8 cellular contexts compared by ENCODE assay signal in genomic region chr4:98994474-98995182, GRCh38. TPM values are rescaled to one million over a fixed set of nuclear protein-coding genes. Genes with fewer than 3 reads are reported as not detected.
DNase-seq lines count a peak whose midpoint lies in the region; ATAC-seq and TF ChIP-seq lines count a peak whose summit lies in the region.

No MANE protein-coding gene starts in this region.

- peaks cover 35% of the 10 kb centered on the region for H3K79me2 ChIP-seq in SU-DHL-6 (ENCODE audit: insufficient read depth, low read length)

- H3K27ac ChIP-seq in SU-DHL-6 (ENCODE audit: low read depth, low read length), result peak overlapping the region; percentile 62

- H3K4me3 ChIP-seq in SU-DHL-6 (ENCODE audit: insufficient read depth, low read length, poor library complexity, severe bottlenecking) (peak overlapping the region; percentile 48), fibroblast of pulmonary artery (replicated peaks; ENCODE audit: low read depth, low read length) (peak overlapping the region; percentile 63)

- H3K9me2 ChIP-seq in SU-DHL-6 (replicated peaks; ENCODE audit: insufficient read depth, low read length), result no peaks in the 10 kb centered on the region

- no peaks in the 10 kb centered on the region for H4K20me1 ChIP-seq in SU-DHL-6 (ENCODE audit: low read depth, low read length)

- intact Hi-C loops in sciatic nerve (cut with DNase I), result no loop called here

- ATAC-seq in sciatic nerve, result peak; percentile 16
- ATAC-seq in GM19395 (IDR thresholded peaks at IDR 0.05; ENCODE audit: unreplicated experiment), result no peak
- ATAC-seq in GM21529 (IDR thresholded peaks at IDR 0.05; ENCODE audit: unreplicated experiment), result no peak

- no peak for TF ChIP-seq CTCF in SU-DHL-6 (IDR thresholded peaks at IDR 0.05; ENCODE audit: insufficient read depth, low read length, poor library complexity, severe bottlenecking)
- no peak for TF ChIP-seq CTCF in fibroblast of pulmonary artery (IDR thresholded peaks at IDR 0.05; ENCODE audit: low read length, missing control alignments)

- H3K9me3 ChIP-seq in SU-DHL-6 (ENCODE audit: insufficient read depth, low read length), result no peaks in the 10 kb centered on the region

- H3K36me3 ChIP-seq in SU-DHL-6 (ENCODE audit: low read length), result no peaks in the 10 kb centered on the region

- peak overlapping the region; percentile 74 for H3K4me2 ChIP-seq in SU-DHL-6 (ENCODE audit: low read depth, low read length, poor library complexity, severe bottlenecking)

- H2AFZ ChIP-seq in SU-DHL-6 (ENCODE audit: low read depth, low read length, severe bottlenecking), result peak overlapping the region; percentile 91

- DNase-seq in NCI-H748 (lab: John Stamatoyannopoulos, UW; ENCODE audit: unreplicated experiment) (peak; percentile 26), NCI-H748 treated with DMSO at 0.1 percent for 48 hours (lab: John Stamatoyannopoulos, UW) (no peak), fibroblast of pulmonary artery (ENCODE audit: low read depth) (no peak), sciatic nerve (ENCODE audit: low spot score) (no peak), HPDE6-E6E7 (ENCODE audit: extremely low spot score) (no peak)

- no peaks in the 10 kb centered on the region for H3K27me3 ChIP-seq in SU-DHL-6 (ENCODE audit: low read length)

- H3F3A ChIP-seq in SU-DHL-6 (ENCODE audit: insufficient read depth), result 0 out of 2 replicates have a peak, but pooled peaks cover 11% of the 10 kb centered on the region

- H3K9ac ChIP-seq in SU-DHL-6 (ENCODE audit: low read length), result peak overlapping the region; percentile 60

RNA-seq across cellular contexts. Expression of gene METAP1, which starts 0.9 kb away (rescaled TPM):
- total RNA-seq in sciatic nerve, result 33.2 TPM
